16 cellular contexts compared by ENCODE assay signal in the genomic region with DNA sequence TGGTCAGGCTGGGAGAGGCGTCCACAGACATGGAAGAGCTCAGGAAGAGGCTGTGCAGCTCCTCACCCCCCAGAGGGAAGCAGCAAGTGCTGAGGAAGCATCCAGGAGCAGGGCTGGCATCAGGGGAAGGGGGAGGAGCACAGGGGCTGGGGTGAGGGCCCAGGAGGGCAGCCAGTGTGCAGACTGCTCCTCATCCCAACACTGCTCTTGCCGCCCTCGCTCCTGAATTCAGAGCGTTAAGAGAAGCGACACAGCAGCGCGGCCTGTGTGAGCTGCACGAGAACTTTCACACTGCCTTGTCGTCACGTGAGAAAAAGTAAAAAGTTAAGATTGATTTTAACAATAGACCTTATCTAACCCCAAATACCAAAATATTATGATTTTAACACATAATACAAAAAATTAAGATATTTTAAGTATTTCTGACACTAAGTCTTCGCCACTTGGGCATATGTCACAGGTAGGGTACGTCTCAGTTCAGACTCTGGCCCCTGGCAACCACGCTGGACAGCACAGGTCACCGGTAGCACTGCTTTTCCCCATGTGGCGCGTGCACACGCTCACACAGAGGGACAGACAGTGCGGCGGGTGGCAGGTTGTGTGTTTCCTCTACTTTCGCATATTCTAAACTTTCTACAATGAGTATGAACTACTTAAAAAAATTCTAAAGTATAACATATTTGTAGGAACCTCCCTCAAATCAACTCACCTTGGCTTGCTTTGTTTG. TPM values are rescaled to one million over a fixed set of nuclear protein-coding genes. Genes with fewer than 3 reads are reported as not detected.
DNase-seq lines count a peak whose midpoint lies in the region; ATAC-seq, FAIRE-seq and TF ChIP-seq lines count a peak whose summit lies in the region.
"Had no signal": no experiment of that assay in that cellular context is flagged by ENCODE, and none has a peak within 500 bp of the region (broad histone marks: within the 10 kb centered on the region; RNA-seq: fewer than 3 reads in every experiment).

No MANE protein-coding gene starts in this region.

- no peaks in the 10 kb centered on the region for H3K9me3 Mint-ChIP-seq in activated CD4-positive, alpha-beta memory T cell treated with anti-CD3 and anti-CD28 coated beads for 36 hours
- H3K9me3 Mint-ChIP-seq in memory B cell (no peaks in the 10 kb centered on the region), type B pancreatic cell (no peaks in the 10 kb centered on the region)
- H3K9me3 Mint-ChIP-seq: naive thymus-derived CD8-positive, alpha-beta T cell had no signal

- H3K27ac ChIP-seq in right atrium auricular region = no peak overlapping the region
- H3K27ac ChIP-seq: body of pancreas, esophagus muscularis mucosa, SJCRH30 had no signal

- DNase-seq in cardiac septum (ENCODE audit: low spot score) (peak; percentile 39), right atrium auricular region (ENCODE audit: low spot score) (no peak), memory B cell (ENCODE audit: low spot score in 2 of 2) (no peak), type B pancreatic cell (ENCODE audit: extremely low spot score, unreplicated experiment) (peak; percentile 44), putamen (ENCODE audit: low spot score) (no peak), SHP77 treated with DMSO at 0.1 percent for 48 hours (lab: John Stamatoyannopoulos, UW) (no peak), urothelium cell line (ENCODE audit: low spot score) (no peak)
- DNase-seq in activated CD4-positive, alpha-beta memory T cell treated with anti-CD3 and anti-CD28 coated beads for 36 hours = peak; percentile 8
- DNase-seq: activated CD4-positive, alpha-beta T cell treated with anti-CD3 and anti-CD28 coated beads for 4 hours; dermis blood vessel endothelial cell; naive thymus-derived CD8-positive, alpha-beta T cell; SJCRH30 had no signal

- H3K27me3 Mint-ChIP-seq in activated CD4-positive, alpha-beta memory T cell treated with anti-CD3 and anti-CD28 coated beads for 36 hours = no peaks in the 10 kb centered on the region
- H3K27me3 Mint-ChIP-seq in memory B cell (no peaks in the 10 kb centered on the region), type B pancreatic cell (no peaks in the 10 kb centered on the region)
- H3K27me3 Mint-ChIP-seq: naive thymus-derived CD8-positive, alpha-beta T cell had no signal

- ATAC-seq in memory B cell (ENCODE audit: low read depth) = no peak

- peak overlapping the region; percentile 83 for H3K27ac Mint-ChIP-seq in activated CD4-positive, alpha-beta memory T cell treated with anti-CD3 and anti-CD28 coated beads for 36 hours
- H3K27ac Mint-ChIP-seq in memory B cell (peak overlapping the region; percentile 71), type B pancreatic cell (no peak overlapping the region)

- intact Hi-C loops in cardiac septum (cut with DNase I) = no loop called here
- intact Hi-C loops in activated CD4-positive, alpha-beta memory T cell treated with anti-CD3 and anti-CD28 coated beads for 36 hours (cut with micrococcal nuclease) = no loop called here

- H3K4me3 ChIP-seq in right atrium auricular region = no peak overlapping the region
- H3K4me3 ChIP-seq: body of pancreas, esophagus muscularis mucosa, lung, SJCRH30 had no signal

- H3K4me1 Mint-ChIP-seq in activated CD4-positive, alpha-beta memory T cell treated with anti-CD3 and anti-CD28 coated beads for 36 hours (ENCODE audit: low read depth) = peaks cover 47% of the 10 kb centered on the region
- peaks cover 7% of the 10 kb centered on the region for H3K4me1 Mint-ChIP-seq in memory B cell
- H3K4me1 Mint-ChIP-seq in type B pancreatic cell (ENCODE audit: unreplicated experiment) = no peaks in the 10 kb centered on the region

- CTCF ChIA-PET in activated CD4-positive, alpha-beta memory T cell treated with anti-CD3 and anti-CD28 coated beads for 36 hours (lab: Charles Lee) = interaction anchor here (0.9 to 2.4 kb wide), 5 partner anchors 8 to 180 kb away, joined by 3 to 18 read pairs (median 4); no protein-coding TSS in a partner anchor

- no peak overlapping the region for H3K4me3 Mint-ChIP-seq in activated CD4-positive, alpha-beta memory T cell treated with anti-CD3 and anti-CD28 coated beads for 36 hours
- H3K4me3 Mint-ChIP-seq in memory B cell = no peak overlapping the region
- no peak overlapping the region for H3K4me3 Mint-ChIP-seq in type B pancreatic cell

- H3K9me3 ChIP-seq in right atrium auricular region = no peaks in the 10 kb centered on the region
- H3K9me3 ChIP-seq: body of pancreas, esophagus muscularis mucosa, SJCRH30 had no signal

- no peak for FAIRE-seq in urothelium cell line (lab: Jason Lieb, UNC)
- FAIRE-seq: H54 had no signal

- no peaks in the 10 kb centered on the region for H3K27me3 ChIP-seq in right atrium auricular region
- H3K27me3 ChIP-seq: body of pancreas, esophagus muscularis mucosa, SJCRH30 had no signal

- H3K36me3 ChIP-seq in right atrium auricular region = peaks cover 97% of the 10 kb centered on the region

- no peaks in the 10 kb centered on the region for H3K4me1 ChIP-seq in right atrium auricular region
- H3K4me1 ChIP-seq: body of pancreas, esophagus muscularis mucosa, SJCRH30 had no signal

- no peak for TF ChIP-seq CTCF in right atrium auricular region (IDR thresholded peaks at IDR 0.05)
- TF ChIP-seq CTCF in type B pancreatic cell (conservative IDR thresholded peaks at IDR 0.05) = no peak

- peaks cover 77% of the 10 kb centered on the region for H3K36me3 Mint-ChIP-seq in activated CD4-positive, alpha-beta memory T cell treated with anti-CD3 and anti-CD28 coated beads for 36 hours
- H3K36me3 Mint-ChIP-seq in memory B cell (peaks cover 41% of the 10 kb centered on the region), type B pancreatic cell (peaks cover 3% of the 10 kb centered on the region)

- POLR2A ChIA-PET in activated CD4-positive, alpha-beta memory T cell treated with anti-CD3 and anti-CD28 coated beads for 36 hours (lab: Charles Lee) = interaction anchor here (0.7 to 2.0 kb wide), 3 partner anchors 10 to 145 kb away, joined by 3 to 15 read pairs (median 5); no protein-coding TSS in a partner anchor

RNA-seq across cellular contexts. Expression of a gene that starts 19.7 kb away (rescaled TPM):
- 16.1 TPM for total RNA-seq in cardiac septum
- total RNA-seq in right atrium auricular region = 10 to 100 TPM; 12.2 to 14.2 TPM
- 10 to 100 TPM; 67.4 to 73.4 TPM for total RNA-seq in activated CD4-positive, alpha-beta memory T cell treated with anti-CD3 and anti-CD28 coated beads for 36 hours
- total RNA-seq in type B pancreatic cell (ENCODE audit: low replicate concordance) = 32.4 and 33.8 TPM in 2 replicates

RNA-seq across cellular contexts. Expression of a gene that starts 19.8 kb away (rescaled TPM):
- total RNA-seq in cardiac septum (13.5 TPM), right atrium auricular region (1 to 10 TPM; 7.0 to 8.2 TPM), type B pancreatic cell (ENCODE audit: low replicate concordance) (8.9 and 9.3 TPM in 2 replicates)
- 1 to 10 TPM; 2.3 to 3.0 TPM for total RNA-seq in activated CD4-positive, alpha-beta memory T cell treated with anti-CD3 and anti-CD28 coated beads for 36 hours

Comparison
In these comparisons a context has a peak if more than half of its experiments do, and no peak if none do; other contexts are left out.
1. DNase-seq: peak in cardiac septum (single experiment), activated CD4-positive, alpha-beta memory T cell treated with anti-CD3 and anti-CD28 coated beads for 36 hours (single experiment) and type B pancreatic cell (single experiment); none in right atrium auricular region (single experiment), memory B cell (0 of 2), putamen (single experiment), SHP77 treated with DMSO at 0.1 percent for 48 hours (single experiment) and urothelium cell line (single experiment).